ENCODE assay signal across 11 cellular contexts in genomic region chr12:6952121-6952859, GRCh38. TPM values are rescaled to one million over a fixed set of nuclear protein-coding genes. Genes with fewer than 3 reads are reported as not detected.
DNase-seq lines count a peak whose midpoint lies in the region; ATAC-seq, FAIRE-seq and TF ChIP-seq lines count a peak whose summit lies in the region.
"Had no signal": no experiment of that assay in that cellular context is flagged by ENCODE, and none has a peak within 500 bp of the region (broad histone marks: within the 10 kb centered on the region; RNA-seq: fewer than 3 reads in every experiment).

No MANE protein-coding gene starts in this region.

- FAIRE-seq in astrocyte (lab: Jason Lieb, UNC), result no peak

- H3K4me1 ChIP-seq in BLaER1 (peaks cover 85% of the 10 kb centered on the region), astrocyte (ENCODE audit: insufficient read depth, low read length) (peaks cover 19% of the 10 kb centered on the region), muscle layer of duodenum (ENCODE audit: control insufficient read depth in 1 of 2, insufficient read depth in 2 of 2, low read length in 2 of 2) (peaks cover 0 to 9% of the 10 kb centered on the region in 2 donors)

- H3K4me2 ChIP-seq in BLaER1 (peak overlapping the region; percentile 91), astrocyte (ENCODE audit: low read length) (peak overlapping the region; percentile 39)

- peaks cover 4% of the 10 kb centered on the region for H3K27me3 Mint-ChIP-seq in astrocyte (ENCODE audit: low read depth, unreplicated experiment)

- TF ChIP-seq CTCF in HL-60 (IDR thresholded peaks at IDR 0.05; ENCODE audit: insufficient read depth, low read length), result no peak
- no peak for TF ChIP-seq CTCF in astrocyte (IDR thresholded peaks at IDR 0.05; ENCODE audit: insufficient read depth, low read depth, low read length)

- H3K9me3 ChIP-seq in BLaER1, result no peaks in the 10 kb centered on the region
- H3K9me3 ChIP-seq in astrocyte (ENCODE audit: insufficient read depth, low read depth, low read length), result no peaks in the 10 kb centered on the region
- no peaks in the 10 kb centered on the region for H3K9me3 ChIP-seq in muscle layer of duodenum (ENCODE audit: control insufficient read depth in 1 of 2, low read length in 2 of 2)

- H3K27ac ChIP-seq in BLaER1, result peak overlapping the region; percentile 91
- H3K27ac ChIP-seq in HL-60 (replicated peaks), result peak overlapping the region; percentile 99
- H3K27ac ChIP-seq in astrocyte (ENCODE audit: low read depth, low read length), result no peak overlapping the region
- peak overlapping the region; percentile 45 for H3K27ac ChIP-seq in muscle layer of duodenum (ENCODE audit: low read length)

- H3K36me3 ChIP-seq in BLaER1 (peaks cover 30% of the 10 kb centered on the region), astrocyte (ENCODE audit: insufficient read depth, low read length) (no peaks in the 10 kb centered on the region), muscle layer of duodenum (ENCODE audit: control insufficient read depth in 1 of 2, insufficient read depth in 2 of 2, low read length in 2 of 2) (no peaks in the 10 kb centered on the region)

- peaks cover 2% of the 10 kb centered on the region for H3K36me3 Mint-ChIP-seq in astrocyte (ENCODE audit: low read depth, unreplicated experiment)

- peaks cover 19% of the 10 kb centered on the region for H3K4me1 Mint-ChIP-seq in astrocyte (ENCODE audit: low read depth, unreplicated experiment)

- no peaks in the 10 kb centered on the region for H3K9me3 Mint-ChIP-seq in astrocyte (ENCODE audit: unreplicated experiment)

- H4K20me1 ChIP-seq in BLaER1, result no peaks in the 10 kb centered on the region
- no peaks in the 10 kb centered on the region for H4K20me1 ChIP-seq in astrocyte (ENCODE audit: insufficient read depth, low read length)

- no peak for DNase-seq in HL-60 (ENCODE audit: low read depth in 1 of 2, low spot score in 1 of 2)
- no peak for DNase-seq in astrocyte (ENCODE audit: low read depth)
- DNase-seq in H4 (ENCODE audit: low spot score), result no peak
- DNase-seq in effector CD4-positive, alpha-beta T cell, result no peak
- no peak for DNase-seq in NCI-H128 (lab: John Stamatoyannopoulos, UW; ENCODE audit: unreplicated experiment)

- H3K4me3 ChIP-seq in BLaER1 (peak overlapping the region; percentile 91), HL-60 (replicated peaks; ENCODE audit: insufficient read depth, low read length) (peak overlapping the region; percentile 80), astrocyte (ENCODE audit: insufficient read depth, low read depth, low read length) (no peak overlapping the region), muscle layer of duodenum (ENCODE audit: low read depth in 1 of 2, low read length in 2 of 2) (peak overlapping the region; percentile 42 to 60)

- H3K4me3 Mint-ChIP-seq in astrocyte (ENCODE audit: unreplicated experiment), result no peak overlapping the region

- ATAC-seq in HG03457 (IDR thresholded peaks at IDR 0.05; ENCODE audit: unreplicated experiment), result no peak
- ATAC-seq: HCT116 had no signal

- H3K27ac Mint-ChIP-seq in astrocyte (ENCODE audit: unreplicated experiment), result no peak overlapping the region

- H3K79me2 ChIP-seq in astrocyte (ENCODE audit: insufficient read depth, low read length), result no peaks in the 10 kb centered on the region

- H3K27me3 ChIP-seq in BLaER1, result no peaks in the 10 kb centered on the region
- no peaks in the 10 kb centered on the region for H3K27me3 ChIP-seq in HL-60 (ENCODE audit: insufficient read depth, poor library complexity, severe bottlenecking)
- no peaks in the 10 kb centered on the region for H3K27me3 ChIP-seq in astrocyte (ENCODE audit: insufficient read depth, low read length)
- no peaks in the 10 kb centered on the region for H3K27me3 ChIP-seq in muscle layer of duodenum (ENCODE audit: low read depth, low read length)

- H2AFZ ChIP-seq in astrocyte (ENCODE audit: low read depth, low read length), result peak overlapping the region; percentile 56

- H3K9ac ChIP-seq in BLaER1, result peak overlapping the region; percentile 93
- no peak overlapping the region for H3K9ac ChIP-seq in astrocyte (ENCODE audit: low read length)

RNA-seq across cellular contexts. Expression of gene PTPN6, which starts 1.1 kb away (rescaled TPM):
- total RNA-seq in astrocyte, result 5.2 and 8.9 TPM in 2 replicates
- total RNA-seq in H4 (2014; rRNA removed; shearing (Covaris generic)), result not detected in 2 replicates

RNA-seq across cellular contexts. Expression of gene C12orf57, which starts 8.5 kb away (rescaled TPM):
- total RNA-seq in astrocyte, result 117 and 123 TPM in 2 replicates
- total RNA-seq in H4 (2014; rRNA removed; shearing (Covaris generic)), result 219 and 260 TPM in 2 replicates

RNA-seq across cellular contexts. Expression of gene RNU7-1, which starts 8.7 kb away (rescaled TPM):
- total RNA-seq in astrocyte, result not detected in 2 replicates
- total RNA-seq in H4 (2014; rRNA removed; shearing (Covaris generic)), result not detected in 2 replicates
- total RNA-seq: lung microvascular endothelial cell; T-helper 1 cell treated with Interleukin-12 subunit alpha and Interleukin-12 subunit beta and Interleukin-4 antibody, amounts not matched to agents 30 ng/mL and 1 ng/mL, for 36 hours had no signal

RNA-seq across cellular contexts. Expression of gene PHB2, which starts 18.2 kb away (rescaled TPM):
- total RNA-seq in astrocyte, result 171 and 176 TPM in 2 replicates
- 486 and 563 TPM in 2 replicates for total RNA-seq in H4 (2014; rRNA removed; shearing (Covaris generic))

RNA-seq across cellular contexts. Expression of gene EMG1, which starts 18.4 kb away (rescaled TPM):
- 38.6 and 39.1 TPM in 2 replicates for total RNA-seq in astrocyte
- 99.6 and 119 TPM in 2 replicates for total RNA-seq in H4 (2014; rRNA removed; shearing (Covaris generic))
